ENCODE assay signal across 1 cellular context in genomic region chr19:43784981-43785808, GRCh38.
A peak's percentile ranks its signal among the peaks of the same experiment; 100 is the strongest.
TF ChIP-seq lines count a peak whose summit lies in the region.

No MANE protein-coding gene starts in this region.

TF ChIP-seq in K562, 482 proteins besides CTCF, POLR2A, EP300 and RAD21 (continues in another document):
- 0 out of 2 replicates have a peak, but pooled peaks have one; percentile 6 for TF ChIP-seq CBFA2T3 (IDR thresholded peaks at IDR 0.05)
- TF ChIP-seq NFATC3 (IDR thresholded peaks at IDR 0.05) = no peak
- no peak for TF ChIP-seq DLX4 (CRISPR knock-in tag; IDR thresholded peaks at IDR 0.05)
- no peak for TF ChIP-seq ZBTB7A (IDR thresholded peaks at IDR 0.05; ENCODE audit: borderline replicate concordance, control insufficient read depth, low read depth, low read length)
- no peak for TF ChIP-seq ZFPM2 (CRISPR knock-in tag; IDR thresholded peaks at IDR 0.05)
- no peak for TF ChIP-seq IFI16 (CRISPR knock-in tag; IDR thresholded peaks at IDR 0.05)
- TF ChIP-seq BRCA1 (IDR thresholded peaks at IDR 0.05) = no peak
- no peak for TF ChIP-seq BRCA1 (CRISPR knock-in tag; IDR thresholded peaks at IDR 0.05)
- no peak for TF ChIP-seq MCM7 (IDR thresholded peaks at IDR 0.05)
- TF ChIP-seq REST (CRISPR knock-in tag; IDR thresholded peaks at IDR 0.05; ENCODE audit: low read depth) = peak; percentile 43; the same call in 1 of the 2 replicates
- no peak; the same call in 1 of the 2 replicates for TF ChIP-seq ADNP (tag; IDR thresholded peaks at IDR 0.05)
- no peak for TF ChIP-seq ZNF324 (CRISPR knock-in tag; IDR thresholded peaks at IDR 0.05)
- 0 out of 2 replicates have a peak, but pooled peaks have one; percentile 18 for TF ChIP-seq TEAD4 (IDR thresholded peaks at IDR 0.05; ENCODE audit: low read length)
- no peak for TF ChIP-seq TEAD4 (CRISPR knock-in tag; IDR thresholded peaks at IDR 0.05; ENCODE audit: borderline replicate concordance)
- TF ChIP-seq ZNF253 (CRISPR knock-in tag; conservative IDR thresholded peaks at IDR 0.05) = no peak
- peak; percentile 30 for TF ChIP-seq SMAD1 (IDR thresholded peaks at IDR 0.05; ENCODE audit: low read depth, low read length, partially characterized antibody)
- peak; percentile 38; the same call in 1 of the 2 replicates for TF ChIP-seq ZNF197 (CRISPR knock-in tag; IDR thresholded peaks at IDR 0.05; ENCODE audit: low read depth)
- no peak for TF ChIP-seq FOXA1 (IDR thresholded peaks at IDR 0.05; ENCODE audit: borderline replicate concordance)
- peak; percentile 68 for TF ChIP-seq ZHX1 (conservative IDR thresholded peaks at IDR 0.05; ENCODE audit: low read length)
- no peak for TF ChIP-seq MAFG (tag; conservative IDR thresholded peaks at IDR 0.05)
- TF ChIP-seq XRCC5 (IDR thresholded peaks at IDR 0.05; ENCODE audit: low read depth, low read length) = no peak
- no peak for TF ChIP-seq ZNF121 (CRISPR knock-in tag; conservative IDR thresholded peaks at IDR 0.05)
- TF ChIP-seq TFE3 (CRISPR knock-in tag; IDR thresholded peaks at IDR 0.05) = peak; percentile 2; the same call in 1 of the 2 replicates
- no peak; the same call in 1 of the 2 replicates for TF ChIP-seq ZNF239 (CRISPR knock-in tag; IDR thresholded peaks at IDR 0.05)
- no peak for TF ChIP-seq ZNF589 (CRISPR knock-in tag; IDR thresholded peaks at IDR 0.05; ENCODE audit: low read depth)
- TF ChIP-seq CEBPZ (IDR thresholded peaks at IDR 0.05; ENCODE audit: borderline replicate concordance, low read depth, low read length) = no peak
- no peak for TF ChIP-seq PML (IDR thresholded peaks at IDR 0.05; ENCODE audit: low read length)
- TF ChIP-seq NR2C2 (CRISPR knock-in tag; IDR thresholded peaks at IDR 0.05) = 0 out of 2 replicates have a peak, but pooled peaks have one; percentile 50
- peak; percentile 94 for TF ChIP-seq NR2C2 (tag; IDR thresholded peaks at IDR 0.05)
- peak; percentile 55; the same call in 1 of the 2 replicates for TF ChIP-seq MEF2D (tag; conservative IDR thresholded peaks at IDR 0.05; ENCODE audit: low read depth)
- no peak for TF ChIP-seq BDP1 (IDR thresholded peaks at IDR 0.05; ENCODE audit: insufficient read depth, insufficient read length)
- TF ChIP-seq RB1 (IDR thresholded peaks at IDR 0.05; ENCODE audit: low read depth) = peak; percentile 90
- no peak; a peak in 1 of 6 replicates for TF ChIP-seq ZBTB11 (CRISPR knock-in tag; IDR thresholded peaks at IDR 0.05)
- TF ChIP-seq ZNF174 (CRISPR knock-in tag; IDR thresholded peaks at IDR 0.05) = no peak
- TF ChIP-seq ZNF695 (CRISPR knock-in tag; IDR thresholded peaks at IDR 0.05) = no peak
- peak; percentile 54; the same call in 1 of the 2 replicates for TF ChIP-seq CTBP1 (IDR thresholded peaks at IDR 0.05; ENCODE audit: borderline replicate concordance)
- TF ChIP-seq MYC (IDR thresholded peaks at IDR 0.05; ENCODE audit: low read depth, low read length) = no peak
- no peak for TF ChIP-seq MYC (CRISPR knock-in tag; IDR thresholded peaks at IDR 0.05; ENCODE audit: borderline replicate concordance, low read depth)
- TF ChIP-seq CTCFL (IDR thresholded peaks at IDR 0.05; ENCODE audit: borderline replicate concordance, insufficient read depth, low read depth, low read length, poor library complexity, severe bottlenecking) = no peak
- peak; percentile 50 for TF ChIP-seq RBFOX2 (IDR thresholded peaks at IDR 0.05; ENCODE audit: low read depth, low read length)
- no peak for TF ChIP-seq SIRT6 (IDR thresholded peaks at IDR 0.05; ENCODE audit: low read depth, low read length)
- no peak for TF ChIP-seq SAFB2 (IDR thresholded peaks at IDR 0.05; ENCODE audit: borderline replicate concordance, low read depth, low read length, severe bottlenecking)
- TF ChIP-seq BCLAF1 (IDR thresholded peaks at IDR 0.05; ENCODE audit: borderline replicate concordance in 1 of 2, control insufficient read depth in 1 of 2, low read depth in 2 of 2, low read length in 1 of 2) = no peak
- no peak for TF ChIP-seq ZNF12 (CRISPR knock-in tag; IDR thresholded peaks at IDR 0.05)
- TF ChIP-seq SMAD4 (CRISPR knock-in tag; conservative IDR thresholded peaks at IDR 0.05) = peak; percentile 55
